ENCODE assay signal across 9 cellular contexts in genomic region chr4:37666625-37667071, GRCh38. TPM values are rescaled to one million over a fixed set of nuclear protein-coding genes. Genes with fewer than 3 reads are reported as not detected.
DNase-seq lines count a peak whose midpoint lies in the region; ATAC-seq and TF ChIP-seq lines count a peak whose summit lies in the region.
"Had no signal": no experiment of that assay in that cellular context is flagged by ENCODE, and none has a peak within 500 bp of the region (broad histone marks: within the 10 kb centered on the region; RNA-seq: fewer than 3 reads in every experiment).

No MANE protein-coding gene starts in this region.

- CTCF ChIA-PET in Panc1 (lab: Charles Lee) = no interaction called here

- H3K27ac ChIP-seq in Panc1 (ENCODE audit: low read length) (peak overlapping the region; percentile 75), coronary artery (peak overlapping the region; percentile 65 to 84), mucosa of rectum (ENCODE audit: low read depth in 2 of 2, low read length in 2 of 2) (peak overlapping the region; percentile 35 to 43)
- H3K27ac ChIP-seq: BLaER1 had no signal

- no peak for DNase-seq in activated CD4-positive, CD25-positive, alpha-beta regulatory T cell treated with anti-CD3 and anti-CD28 coated beads, Interleukin-2, amount 50 U/mL, for 72 hours
- DNase-seq in Panc1 (ENCODE audit: low read depth, low spot score) = peak; percentile 92
- no peak for DNase-seq in coronary artery (ENCODE audit: low spot score)
- DNase-seq in immature natural killer cell = no peak
- DNase-seq in NCI-H2227 (lab: John Stamatoyannopoulos, UW; ENCODE audit: unreplicated experiment) = no peak
- DNase-seq in DMS153 treated with DMSO at 0.1 percent for 48 hours (lab: John Stamatoyannopoulos, UW; ENCODE audit: unreplicated experiment) = no peak

- ATAC-seq in activated CD4-positive, CD25-positive, alpha-beta regulatory T cell treated with anti-CD3 and anti-CD28 coated beads, Interleukin-2, amount 50 U/mL, for 24 hours = peak; percentile 60 to 70
- ATAC-seq in Panc1 = peak; percentile 86

- no peak overlapping the region for H3K4me3 Mint-ChIP-seq in immature natural killer cell

- no peak overlapping the region for H3K9ac ChIP-seq in mucosa of rectum (ENCODE audit: low read depth in 1 of 2, low read length in 2 of 2)
- H3K9ac ChIP-seq: BLaER1 had no signal

- no peaks in the 10 kb centered on the region for H3K36me3 Mint-ChIP-seq in immature natural killer cell

- H3K27me3 Mint-ChIP-seq in immature natural killer cell (ENCODE audit: low read depth in 3 of 3) = peaks cover 0 to 3% (median 1%) of the 10 kb centered on the region in 3 donors

- H3K4me1 Mint-ChIP-seq in immature natural killer cell = peaks cover 34 to 56% of the 10 kb centered on the region in 2 donors

- peaks cover 58% of the 10 kb centered on the region for H3K4me1 ChIP-seq in Panc1 (ENCODE audit: control insufficient read depth, insufficient read depth, low read length)
- peaks cover 21 to 27% of the 10 kb centered on the region in 2 donors for H3K4me1 ChIP-seq in mucosa of rectum (ENCODE audit: control insufficient read depth in 2 of 2, insufficient read depth in 2 of 2, low read length in 2 of 2)

- in situ Hi-C loops in Panc1 (cut with HindIII; ENCODE audit: low pct_unique_long_range_greater_than_20kb, low sequenced_read_pairs) = no loop called here

- no peaks in the 10 kb centered on the region for H3K9me3 Mint-ChIP-seq in immature natural killer cell

- H3K4me3 ChIP-seq in Panc1 (ENCODE audit: low read depth in 2 of 2, low read length in 2 of 2) (peak overlapping the region in 1 of 2 experiments; percentile 24; a peak in 2 of 4 replicates), coronary artery (no peak overlapping the region), mucosa of rectum (ENCODE audit: low read length in 2 of 2) (no peak overlapping the region)
- H3K4me3 ChIP-seq: BLaER1 had no signal

- TF ChIP-seq CTCF in Panc1 (IDR thresholded peaks at IDR 0.05) (peak; percentile 15; the same call in 1 of the 2 replicates), coronary artery (IDR thresholded peaks at IDR 0.05) (no peak)

- intact Hi-C loops in Panc1 (cut with micrococcal nuclease; ENCODE audit: unreplicated experiment) = no loop called here

- H3K9me3 ChIP-seq in Panc1 (ENCODE audit: control insufficient read depth, insufficient read depth, low read depth, low read length) (no peaks in the 10 kb centered on the region), mucosa of rectum (ENCODE audit: control insufficient read depth in 2 of 2, low read length in 2 of 2) (no peaks in the 10 kb centered on the region)

- H3K27me3 ChIP-seq in Panc1 (ENCODE audit: control insufficient read depth, insufficient read depth, low read length) (no peaks in the 10 kb centered on the region), mucosa of rectum (ENCODE audit: control insufficient read depth in 2 of 2, insufficient read depth in 2 of 2, low read length in 2 of 2) (no peaks in the 10 kb centered on the region)
- H3K27me3 ChIP-seq: BLaER1 had no signal

- no peaks in the 10 kb centered on the region for H3K36me3 ChIP-seq in Panc1 (ENCODE audit: control insufficient read depth, insufficient read depth, low read length)
- H3K36me3 ChIP-seq in mucosa of rectum (ENCODE audit: control insufficient read depth in 2 of 2, insufficient read depth in 2 of 2, low read length in 2 of 2) = no peaks in the 10 kb centered on the region

- H3K27ac Mint-ChIP-seq in immature natural killer cell = no peak overlapping the region

- POLR2A ChIA-PET in Panc1 (lab: Charles Lee) = interaction anchor here (0.6 kb wide), 1 partner anchor 19 kb away, joined by 4 read pairs; no protein-coding TSS in a partner anchor

- BruUV-seq in Panc1 (replicated peaks; lab: Mats Ljungman, UMichigan) = no TSS peak

RNA-seq across cellular contexts. Expression of gene RELL1, which starts 19.5 kb away (rescaled TPM):
- total RNA-seq in Panc1 (2021; ENCODE audit: unreplicated experiment) = 29.1 TPM
- 7.2 TPM for polyA plus RNA-seq in Panc1 (2012; ENCODE audit: insufficient read length)
- 1 to 10 TPM; 1.9 to 4.3 (median 3.5) TPM for polyA plus RNA-seq in immature natural killer cell
